1 cellular context compared by ENCODE assay signal in the genomic region with DNA sequence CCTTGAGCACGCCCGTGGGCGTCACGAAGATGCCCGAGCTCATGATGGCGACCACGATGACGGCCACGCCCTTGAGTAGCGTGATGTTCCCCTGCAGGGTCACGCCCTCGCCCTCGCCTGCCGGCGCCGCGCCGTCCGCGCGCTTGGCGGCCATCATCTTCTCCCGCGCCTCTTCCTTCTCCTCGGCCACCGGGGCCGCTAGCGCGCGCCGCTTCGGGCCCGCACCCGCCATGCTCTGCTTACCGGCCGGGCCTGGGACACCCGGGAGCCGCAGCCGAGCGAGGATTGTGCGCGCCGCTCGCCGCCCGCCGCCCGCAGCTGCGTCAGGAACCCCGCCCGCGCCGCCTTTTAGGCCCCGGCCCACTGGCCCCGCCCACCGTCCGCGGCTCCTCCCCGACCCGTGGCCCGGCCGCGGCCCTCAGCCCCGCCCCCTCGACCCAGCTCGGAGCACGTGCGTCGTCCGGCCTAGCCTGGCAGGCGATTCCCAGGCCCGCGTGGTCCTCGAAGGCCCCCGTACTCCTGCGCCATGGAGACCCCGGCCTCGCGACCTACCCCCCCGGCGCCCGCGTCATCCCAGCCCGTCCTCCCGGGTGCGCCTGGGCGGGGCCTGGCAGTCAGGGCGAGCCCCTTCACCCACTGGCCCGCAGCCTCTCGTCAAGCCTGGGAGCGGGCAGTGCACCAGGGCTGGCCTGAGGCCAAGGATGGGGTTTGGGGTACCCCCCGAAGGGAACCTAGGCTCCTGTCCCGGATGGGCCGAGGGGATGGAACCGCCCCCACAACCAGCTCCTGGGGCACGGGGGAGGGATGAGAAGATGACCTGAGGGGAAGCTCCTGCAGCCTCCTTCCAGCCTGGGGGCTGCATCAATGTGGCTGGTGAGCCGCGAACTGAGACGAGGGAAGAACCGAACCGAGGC.
A peak's percentile ranks its signal among the peaks of the same experiment; 100 is the strongest.
TF ChIP-seq lines count a peak whose summit lies in the region.

No MANE protein-coding gene starts in this region.

TF ChIP-seq in HepG2, 621 proteins besides CTCF, POLR2A, EP300 and RAD21 (continued from another document and continues in another):
- TF ChIP-seq, protein P1, sequence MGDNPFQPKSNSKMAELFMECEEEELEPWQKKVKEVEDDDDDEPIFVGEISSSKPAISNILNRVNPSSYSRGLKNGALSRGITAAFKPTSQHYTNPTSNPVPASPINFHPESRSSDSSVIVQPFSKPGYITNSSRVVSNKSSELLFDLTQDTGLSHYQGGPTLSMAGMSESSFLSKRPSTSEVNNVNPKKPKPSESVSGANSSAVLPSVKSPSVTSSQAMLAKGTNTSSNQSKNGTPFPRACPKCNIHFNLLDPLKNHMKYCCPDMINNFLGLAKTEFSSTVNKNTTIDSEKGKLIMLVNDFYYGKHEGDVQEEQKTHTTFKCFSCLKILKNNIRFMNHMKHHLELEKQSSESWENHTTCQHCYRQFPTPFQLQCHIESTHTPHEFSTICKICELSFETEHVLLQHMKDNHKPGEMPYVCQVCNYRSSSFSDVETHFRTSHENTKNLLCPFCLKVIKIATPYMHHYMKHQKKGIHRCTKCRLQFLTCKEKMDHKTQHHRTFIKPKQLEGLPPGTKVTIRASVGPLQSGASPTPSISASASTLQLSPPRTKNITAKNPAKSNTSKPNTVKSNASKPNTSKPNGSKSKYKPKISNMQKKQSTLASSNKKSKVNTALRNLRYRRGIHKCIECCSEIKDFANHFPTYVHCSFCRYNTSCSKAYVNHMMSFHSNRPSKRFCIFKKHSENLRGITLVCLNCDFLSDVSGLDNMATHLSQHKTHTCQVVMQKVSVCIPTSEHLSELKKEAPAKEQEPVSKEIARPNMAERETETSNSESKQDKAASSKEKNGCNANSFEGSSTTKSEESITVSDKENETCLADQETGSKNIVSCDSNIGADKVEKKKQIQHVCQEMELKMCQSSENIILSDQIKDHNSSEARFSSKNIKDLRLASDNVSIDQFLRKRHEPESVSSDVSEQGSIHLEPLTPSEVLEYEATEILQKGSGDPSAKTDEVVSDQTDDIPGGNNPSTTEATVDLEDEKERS (CRISPR knock-in tag; IDR thresholded peaks at IDR 0.05), result peak; percentile 94
- TF ChIP-seq KLF15 (CRISPR knock-in tag; IDR thresholded peaks at IDR 0.05; ENCODE audit: borderline replicate concordance) (peak; percentile 99), IKZF4 (CRISPR knock-in tag; IDR thresholded peaks at IDR 0.05; ENCODE audit: borderline replicate concordance, low read depth, not compliant biosample characterization) (peak; percentile 100), HOXA9 (CRISPR knock-in tag; IDR thresholded peaks at IDR 0.05; ENCODE audit: borderline replicate concordance) (peak; percentile 99), ARID2 (CRISPR knock-in tag; IDR thresholded peaks at IDR 0.05; ENCODE audit: borderline replicate concordance) (peak; percentile 99), MIER3 (CRISPR knock-in tag; IDR thresholded peaks at IDR 0.05; ENCODE audit: borderline replicate concordance) (peak; percentile 100), RELA (CRISPR knock-in tag; IDR thresholded peaks at IDR 0.05) (peak; percentile 79; the same call in 1 of the 2 replicates), ZNF230 (CRISPR knock-in tag; IDR thresholded peaks at IDR 0.05) (peak; percentile 99), KLF6 (CRISPR knock-in tag; IDR thresholded peaks at IDR 0.05) (peak; percentile 100), DNMT1 (CRISPR knock-in tag; IDR thresholded peaks at IDR 0.05) (peak; percentile 96; the same call in 1 of the 2 replicates), ZFP37 (CRISPR knock-in tag; IDR thresholded peaks at IDR 0.05; ENCODE audit: borderline replicate concordance) (peak; percentile 99), ZNF883 (CRISPR knock-in tag; IDR thresholded peaks at IDR 0.05; ENCODE audit: not compliant biosample characterization) (peak; percentile 97), DR1 (CRISPR knock-in tag; IDR thresholded peaks at IDR 0.05) (peak; percentile 98), ZSCAN31 (CRISPR knock-in tag; IDR thresholded peaks at IDR 0.05; ENCODE audit: low read depth) (peak; percentile 96; the same call in 1 of the 2 replicates), TGIF2 (CRISPR knock-in tag; IDR thresholded peaks at IDR 0.05) (peak; percentile 98)
- TF ChIP-seq, protein P2, sequence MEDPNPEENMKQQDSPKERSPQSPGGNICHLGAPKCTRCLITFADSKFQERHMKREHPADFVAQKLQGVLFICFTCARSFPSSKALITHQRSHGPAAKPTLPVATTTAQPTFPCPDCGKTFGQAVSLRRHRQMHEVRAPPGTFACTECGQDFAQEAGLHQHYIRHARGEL (CRISPR knock-in tag; IDR thresholded peaks at IDR 0.05), result peak; percentile 97
- TF ChIP-seq, protein P3, sequence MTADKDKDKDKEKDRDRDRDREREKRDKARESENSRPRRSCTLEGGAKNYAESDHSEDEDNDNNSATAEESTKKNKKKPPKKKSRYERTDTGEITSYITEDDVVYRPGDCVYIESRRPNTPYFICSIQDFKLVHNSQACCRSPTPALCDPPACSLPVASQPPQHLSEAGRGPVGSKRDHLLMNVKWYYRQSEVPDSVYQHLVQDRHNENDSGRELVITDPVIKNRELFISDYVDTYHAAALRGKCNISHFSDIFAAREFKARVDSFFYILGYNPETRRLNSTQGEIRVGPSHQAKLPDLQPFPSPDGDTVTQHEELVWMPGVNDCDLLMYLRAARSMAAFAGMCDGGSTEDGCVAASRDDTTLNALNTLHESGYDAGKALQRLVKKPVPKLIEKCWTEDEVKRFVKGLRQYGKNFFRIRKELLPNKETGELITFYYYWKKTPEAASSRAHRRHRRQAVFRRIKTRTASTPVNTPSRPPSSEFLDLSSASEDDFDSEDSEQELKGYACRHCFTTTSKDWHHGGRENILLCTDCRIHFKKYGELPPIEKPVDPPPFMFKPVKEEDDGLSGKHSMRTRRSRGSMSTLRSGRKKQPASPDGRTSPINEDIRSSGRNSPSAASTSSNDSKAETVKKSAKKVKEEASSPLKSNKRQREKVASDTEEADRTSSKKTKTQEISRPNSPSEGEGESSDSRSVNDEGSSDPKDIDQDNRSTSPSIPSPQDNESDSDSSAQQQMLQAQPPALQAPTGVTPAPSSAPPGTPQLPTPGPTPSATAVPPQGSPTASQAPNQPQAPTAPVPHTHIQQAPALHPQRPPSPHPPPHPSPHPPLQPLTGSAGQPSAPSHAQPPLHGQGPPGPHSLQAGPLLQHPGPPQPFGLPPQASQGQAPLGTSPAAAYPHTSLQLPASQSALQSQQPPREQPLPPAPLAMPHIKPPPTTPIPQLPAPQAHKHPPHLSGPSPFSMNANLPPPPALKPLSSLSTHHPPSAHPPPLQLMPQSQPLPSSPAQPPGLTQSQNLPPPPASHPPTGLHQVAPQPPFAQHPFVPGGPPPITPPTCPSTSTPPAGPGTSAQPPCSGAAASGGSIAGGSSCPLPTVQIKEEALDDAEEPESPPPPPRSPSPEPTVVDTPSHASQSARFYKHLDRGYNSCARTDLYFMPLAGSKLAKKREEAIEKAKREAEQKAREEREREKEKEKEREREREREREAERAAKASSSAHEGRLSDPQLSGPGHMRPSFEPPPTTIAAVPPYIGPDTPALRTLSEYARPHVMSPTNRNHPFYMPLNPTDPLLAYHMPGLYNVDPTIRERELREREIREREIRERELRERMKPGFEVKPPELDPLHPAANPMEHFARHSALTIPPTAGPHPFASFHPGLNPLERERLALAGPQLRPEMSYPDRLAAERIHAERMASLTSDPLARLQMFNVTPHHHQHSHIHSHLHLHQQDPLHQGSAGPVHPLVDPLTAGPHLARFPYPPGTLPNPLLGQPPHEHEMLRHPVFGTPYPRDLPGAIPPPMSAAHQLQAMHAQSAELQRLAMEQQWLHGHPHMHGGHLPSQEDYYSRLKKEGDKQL (CRISPR knock-in tag; IDR thresholded peaks at IDR 0.05; ENCODE audit: low read depth), result peak; percentile 80; the same call in 1 of the 2 replicates
- TF ChIP-seq, protein P4, sequence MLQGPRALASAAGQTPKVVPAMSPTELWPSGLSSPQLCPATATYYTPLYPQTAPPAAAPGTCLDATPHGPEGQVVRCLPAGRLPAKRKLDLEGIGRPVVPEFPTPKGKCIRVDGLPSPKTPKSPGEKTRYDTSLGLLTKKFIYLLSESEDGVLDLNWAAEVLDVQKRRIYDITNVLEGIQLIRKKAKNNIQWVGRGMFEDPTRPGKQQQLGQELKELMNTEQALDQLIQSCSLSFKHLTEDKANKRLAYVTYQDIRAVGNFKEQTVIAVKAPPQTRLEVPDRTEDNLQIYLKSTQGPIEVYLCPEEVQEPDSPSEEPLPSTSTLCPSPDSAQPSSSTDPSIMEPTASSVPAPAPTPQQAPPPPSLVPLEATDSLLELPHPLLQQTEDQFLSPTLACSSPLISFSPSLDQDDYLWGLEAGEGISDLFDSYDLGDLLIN (CRISPR knock-in tag; IDR thresholded peaks at IDR 0.05; ENCODE audit: borderline replicate concordance), result peak; percentile 92; the same call in 1 of the 2 replicates
- TF ChIP-seq, protein P5, sequence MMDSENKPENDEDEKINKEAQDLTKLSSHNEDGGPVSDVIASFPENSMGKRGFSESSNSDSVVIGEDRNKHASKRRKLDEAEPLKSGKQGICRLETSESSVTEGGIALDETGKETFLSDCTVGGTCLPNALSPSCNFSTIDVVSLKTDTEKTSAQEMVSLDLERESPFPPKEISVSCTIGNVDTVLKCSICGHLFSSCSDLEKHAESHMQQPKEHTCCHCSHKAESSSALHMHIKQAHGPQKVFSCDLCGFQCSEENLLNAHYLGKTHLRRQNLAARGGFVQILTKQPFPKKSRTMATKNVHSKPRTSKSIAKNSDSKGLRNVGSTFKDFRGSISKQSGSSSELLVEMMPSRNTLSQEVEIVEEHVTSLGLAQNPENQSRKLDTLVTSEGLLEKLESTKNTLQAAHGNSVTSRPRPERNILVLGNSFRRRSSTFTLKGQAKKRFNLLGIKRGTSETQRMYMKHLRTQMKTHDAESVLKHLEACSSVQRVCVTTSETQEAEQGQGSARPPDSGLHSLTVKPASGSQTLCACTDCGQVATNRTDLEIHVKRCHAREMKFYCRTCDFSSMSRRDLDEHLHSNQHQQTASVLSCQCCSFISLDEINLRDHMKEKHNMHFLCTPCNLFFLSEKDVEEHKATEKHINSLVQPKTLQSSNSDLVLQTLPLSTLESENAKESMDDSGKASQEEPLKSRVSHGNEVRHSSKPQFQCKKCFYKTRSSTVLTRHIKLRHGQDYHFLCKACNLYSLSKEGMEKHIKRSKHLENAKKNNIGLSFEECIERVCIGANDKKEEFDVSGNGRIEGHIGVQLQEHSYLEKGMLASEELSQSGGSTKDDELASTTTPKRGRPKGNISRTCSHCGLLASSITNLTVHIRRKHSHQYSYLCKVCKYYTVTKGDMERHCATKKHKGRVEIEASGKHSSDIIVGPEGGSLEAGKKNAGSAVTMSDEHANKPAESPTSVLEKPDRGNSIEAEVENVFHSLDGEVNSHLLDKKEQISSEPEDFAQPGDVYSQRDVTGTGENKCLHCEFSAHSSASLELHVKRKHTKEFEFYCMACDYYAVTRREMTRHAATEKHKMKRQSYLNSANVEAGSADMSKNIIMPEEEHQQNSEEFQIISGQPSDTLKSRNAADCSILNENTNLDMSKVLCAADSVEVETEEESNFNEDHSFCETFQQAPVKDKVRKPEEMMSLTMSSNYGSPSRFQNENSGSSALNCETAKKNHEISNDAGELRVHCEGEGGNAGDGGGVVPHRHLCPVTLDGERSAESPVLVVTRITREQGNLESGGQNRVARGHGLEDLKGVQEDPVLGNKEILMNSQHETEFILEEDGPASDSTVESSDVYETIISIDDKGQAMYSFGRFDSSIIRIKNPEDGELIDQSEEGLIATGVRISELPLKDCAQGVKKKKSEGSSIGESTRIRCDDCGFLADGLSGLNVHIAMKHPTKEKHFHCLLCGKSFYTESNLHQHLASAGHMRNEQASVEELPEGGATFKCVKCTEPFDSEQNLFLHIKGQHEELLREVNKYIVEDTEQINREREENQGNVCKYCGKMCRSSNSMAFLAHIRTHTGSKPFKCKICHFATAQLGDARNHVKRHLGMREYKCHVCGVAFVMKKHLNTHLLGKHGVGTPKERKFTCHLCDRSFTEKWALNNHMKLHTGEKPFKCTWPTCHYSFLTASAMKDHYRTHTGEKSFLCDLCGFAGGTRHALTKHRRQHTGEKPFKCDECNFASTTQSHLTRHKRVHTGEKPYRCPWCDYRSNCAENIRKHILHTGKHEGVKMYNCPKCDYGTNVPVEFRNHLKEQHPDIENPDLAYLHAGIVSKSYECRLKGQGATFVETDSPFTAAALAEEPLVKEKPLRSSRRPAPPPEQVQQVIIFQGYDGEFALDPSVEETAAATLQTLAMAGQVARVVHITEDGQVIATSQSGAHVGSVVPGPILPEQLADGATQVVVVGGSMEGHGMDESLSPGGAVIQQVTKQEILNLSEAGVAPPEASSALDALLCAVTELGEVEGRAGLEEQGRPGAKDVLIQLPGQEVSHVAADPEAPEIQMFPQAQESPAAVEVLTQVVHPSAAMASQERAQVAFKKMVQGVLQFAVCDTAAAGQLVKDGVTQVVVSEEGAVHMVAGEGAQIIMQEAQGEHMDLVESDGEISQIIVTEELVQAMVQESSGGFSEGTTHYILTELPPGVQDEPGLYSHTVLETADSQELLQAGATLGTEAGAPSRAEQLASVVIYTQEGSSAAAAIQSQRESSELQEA (CRISPR knock-in tag; IDR thresholded peaks at IDR 0.05; ENCODE audit: not compliant biosample characterization), result peak; percentile 90
- TF ChIP-seq, protein P6, sequence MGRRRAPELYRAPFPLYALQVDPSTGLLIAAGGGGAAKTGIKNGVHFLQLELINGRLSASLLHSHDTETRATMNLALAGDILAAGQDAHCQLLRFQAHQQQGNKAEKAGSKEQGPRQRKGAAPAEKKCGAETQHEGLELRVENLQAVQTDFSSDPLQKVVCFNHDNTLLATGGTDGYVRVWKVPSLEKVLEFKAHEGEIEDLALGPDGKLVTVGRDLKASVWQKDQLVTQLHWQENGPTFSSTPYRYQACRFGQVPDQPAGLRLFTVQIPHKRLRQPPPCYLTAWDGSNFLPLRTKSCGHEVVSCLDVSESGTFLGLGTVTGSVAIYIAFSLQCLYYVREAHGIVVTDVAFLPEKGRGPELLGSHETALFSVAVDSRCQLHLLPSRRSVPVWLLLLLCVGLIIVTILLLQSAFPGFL (CRISPR knock-in tag; IDR thresholded peaks at IDR 0.05), result peak; percentile 96; the same call in 1 of the 2 replicates
- TF ChIP-seq, protein P7, sequence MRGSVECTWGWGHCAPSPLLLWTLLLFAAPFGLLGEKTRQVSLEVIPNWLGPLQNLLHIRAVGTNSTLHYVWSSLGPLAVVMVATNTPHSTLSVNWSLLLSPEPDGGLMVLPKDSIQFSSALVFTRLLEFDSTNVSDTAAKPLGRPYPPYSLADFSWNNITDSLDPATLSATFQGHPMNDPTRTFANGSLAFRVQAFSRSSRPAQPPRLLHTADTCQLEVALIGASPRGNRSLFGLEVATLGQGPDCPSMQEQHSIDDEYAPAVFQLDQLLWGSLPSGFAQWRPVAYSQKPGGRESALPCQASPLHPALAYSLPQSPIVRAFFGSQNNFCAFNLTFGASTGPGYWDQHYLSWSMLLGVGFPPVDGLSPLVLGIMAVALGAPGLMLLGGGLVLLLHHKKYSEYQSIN (CRISPR knock-in tag; IDR thresholded peaks at IDR 0.05; ENCODE audit: borderline replicate concordance), result 0 out of 2 replicates have a peak, but pooled peaks have one; percentile 24
